8 cellular contexts compared by ENCODE assay signal in the genomic region with DNA sequence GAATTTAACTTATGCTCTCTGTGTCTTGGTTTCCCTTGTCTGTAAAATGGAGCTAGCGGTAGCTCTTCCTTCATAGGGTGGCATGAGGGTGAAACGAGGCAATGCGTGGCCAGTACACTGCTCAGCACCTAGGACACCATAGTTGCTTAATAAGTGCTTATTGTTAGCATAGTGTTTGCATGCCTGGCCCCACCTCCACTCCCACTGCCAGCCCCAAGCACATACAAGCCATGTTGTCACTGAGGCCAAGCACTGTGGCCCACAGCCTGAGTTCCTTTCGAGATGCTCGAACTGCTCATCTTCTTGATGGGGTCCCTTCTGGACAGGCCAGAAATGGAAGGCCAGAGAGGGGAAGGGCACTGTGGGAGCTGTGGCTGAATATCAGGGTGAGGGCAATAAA. TPM values are rescaled to one million over a fixed set of nuclear protein-coding genes. Genes with fewer than 3 reads are reported as not detected.
DNase-seq lines count a peak whose midpoint lies in the region; ATAC-seq, FAIRE-seq and TF ChIP-seq lines count a peak whose summit lies in the region.

No MANE protein-coding gene starts in this region.

- H3K4me3 ChIP-seq in keratinocyte (ENCODE audit: control insufficient read depth in 2 of 3, extremely low read depth in 1 of 3, insufficient read depth in 2 of 3, low read depth in 1 of 3, low read length in 3 of 3) (peak overlapping the region; percentile 83 to 86 (median 84)), thymus (ENCODE audit: low read length) (peak overlapping the region; percentile 62)

- peaks cover 39% of the 10 kb centered on the region for H3K4me1 Mint-ChIP-seq in activated T-cell treated with anti-CD3 and anti-CD28 coated beads, Interleukin-2, amount 50 U/mL, for 72 hours (ENCODE audit: low read depth)
- H3K4me1 Mint-ChIP-seq in activated CD4-positive, alpha-beta memory T cell treated with anti-CD3 and anti-CD28 coated beads, Interleukin-2, amount 10 ng/mL, durations not matched to agents 7 days and 5 days = peaks cover 39% of the 10 kb centered on the region

- no peaks in the 10 kb centered on the region for H4K20me1 ChIP-seq in keratinocyte (ENCODE audit: control insufficient read depth, extremely low read depth, insufficient read depth, low read length)

- no peaks in the 10 kb centered on the region for H3K27me3 Mint-ChIP-seq in activated T-cell treated with anti-CD3 and anti-CD28 coated beads, Interleukin-2, amount 50 U/mL, for 72 hours (ENCODE audit: low read depth)
- H3K27me3 Mint-ChIP-seq in activated CD4-positive, alpha-beta memory T cell treated with anti-CD3 and anti-CD28 coated beads, Interleukin-2, amount 10 ng/mL, durations not matched to agents 7 days and 5 days = no peaks in the 10 kb centered on the region

- H3K9me1 ChIP-seq in keratinocyte (ENCODE audit: control insufficient read depth, extremely low read depth, insufficient read depth, low read length) = peaks cover 2% of the 10 kb centered on the region

- H3K27me3 ChIP-seq in keratinocyte (ENCODE audit: control insufficient read depth, extremely low read depth, insufficient read depth, low read length) (no peaks in the 10 kb centered on the region), thymus (ENCODE audit: control insufficient read depth, insufficient read depth) (no peaks in the 10 kb centered on the region)

- WGBS in thymus = 81% methylated on average over 5 of the region's 5 CpGs

- H3K4me2 ChIP-seq in keratinocyte (ENCODE audit: control insufficient read depth, extremely low read depth, insufficient read depth, low read depth, low read length) = peak overlapping the region; percentile 91

- H3K9me3 Mint-ChIP-seq in activated T-cell treated with anti-CD3 and anti-CD28 coated beads, Interleukin-2, amount 50 U/mL, for 72 hours = no peaks in the 10 kb centered on the region
- no peaks in the 10 kb centered on the region for H3K9me3 Mint-ChIP-seq in activated CD4-positive, alpha-beta memory T cell treated with anti-CD3 and anti-CD28 coated beads, Interleukin-2, amount 10 ng/mL, durations not matched to agents 7 days and 5 days

- peaks cover 10 to 11% of the 10 kb centered on the region in 2 experiments for H3K36me3 ChIP-seq in keratinocyte (ENCODE audit: control insufficient read depth in 2 of 2, extremely low read depth in 1 of 2, insufficient read depth in 2 of 2, low read length in 2 of 2)
- H3K36me3 ChIP-seq in thymus (ENCODE audit: control insufficient read depth, insufficient read depth) = peaks cover 36% of the 10 kb centered on the region

- H3K27ac ChIP-seq in keratinocyte (ENCODE audit: control insufficient read depth, insufficient read depth, low read length) (peak overlapping the region; percentile 78), thymus (ENCODE audit: low read depth) (no peak overlapping the region)

- dilution Hi-C loops in keratinocyte (cut with MboI; ENCODE audit: extremely low pct_ligation_motif_present, low sequenced_read_pairs) = no loop called here

- H3K9me3 ChIP-seq in keratinocyte (ENCODE audit: control insufficient read depth, low read depth, low read length) = no peaks in the 10 kb centered on the region
- H3K9me3 ChIP-seq in thymus (ENCODE audit: control insufficient read depth) = no peaks in the 10 kb centered on the region

- H3K79me2 ChIP-seq in keratinocyte (ENCODE audit: control insufficient read depth, insufficient read depth, low read length) = peaks cover 2% of the 10 kb centered on the region

- H3K36me3 Mint-ChIP-seq in activated T-cell treated with anti-CD3 and anti-CD28 coated beads, Interleukin-2, amount 50 U/mL, for 72 hours (ENCODE audit: insufficient read depth in 2 of 2) = peaks cover 6 to 7% of the 10 kb centered on the region in 2 donors
- H3K36me3 Mint-ChIP-seq in activated CD4-positive, alpha-beta memory T cell treated with anti-CD3 and anti-CD28 coated beads, Interleukin-2, amount 10 ng/mL, durations not matched to agents 7 days and 5 days (ENCODE audit: low read depth) = peaks cover 34% of the 10 kb centered on the region

- no peak for ATAC-seq in activated T-cell treated with anti-CD3 and anti-CD28 coated beads, Interleukin-2, amount 50 U/mL, for 72 hours (replicated peaks in 1 of 2)

- H2AFZ ChIP-seq in keratinocyte (ENCODE audit: control insufficient read depth, low read length) = no peak overlapping the region

- TF ChIP-seq CTCF in keratinocyte (optimal IDR thresholded peaks at IDR 0.05 in 1 of 3, IDR thresholded peaks at IDR 0.05 in 1 of 3, conservative IDR thresholded peaks at IDR 0.05 in 1 of 3; ENCODE audit: extremely low read depth in 1 of 3, insufficient read depth in 2 of 3, low read length in 3 of 3) = no peak

- no peak for DNase-seq in activated T-cell treated with anti-CD3 and anti-CD28 coated beads, Interleukin-2, amount 50 U/mL, for 72 hours
- DNase-seq in activated T-cell treated with anti-CD3 and anti-CD28 coated beads for 4 hours (no peak), keratinocyte (ENCODE audit: low read depth, low spot score) (no peak), NCI-H2171 treated with DMSO at 0.1 percent for 48 hours (lab: John Stamatoyannopoulos, UW) (no peak), NCI-H345 (lab: John Stamatoyannopoulos, UW) (no peak)
- DNase-seq in activated CD4-positive, alpha-beta memory T cell treated with anti-CD3 and anti-CD28 coated beads, Interleukin-2, amount 10 ng/mL, durations not matched to agents 7 days and 5 days = no peak
- DNase-seq in stimulated activated CD4-positive, alpha-beta T cell treated with anti-CD3 and anti-CD28 coated beads, Interleukin-12 subunit alpha, Interleukin-12 subunit beta, amount 100 ng/mL, for 4 hours = no peak

- H3K4me3 Mint-ChIP-seq in activated T-cell treated with anti-CD3 and anti-CD28 coated beads, Interleukin-2, amount 50 U/mL, for 72 hours = peak overlapping the region; percentile 77 to 92
- peak overlapping the region; percentile 84 for H3K4me3 Mint-ChIP-seq in activated CD4-positive, alpha-beta memory T cell treated with anti-CD3 and anti-CD28 coated beads, Interleukin-2, amount 10 ng/mL, durations not matched to agents 7 days and 5 days

- H3K27ac Mint-ChIP-seq in activated T-cell treated with anti-CD3 and anti-CD28 coated beads, Interleukin-2, amount 50 U/mL, for 72 hours = peak overlapping the region; percentile 87
- peak overlapping the region; percentile 72 for H3K27ac Mint-ChIP-seq in activated CD4-positive, alpha-beta memory T cell treated with anti-CD3 and anti-CD28 coated beads, Interleukin-2, amount 10 ng/mL, durations not matched to agents 7 days and 5 days

- CTCF ChIA-PET in activated CD4-positive, alpha-beta memory T cell treated with anti-CD3 and anti-CD28 coated beads, Interleukin-2, amount 10 ng/mL, durations not matched to agents 7 days and 5 days (lab: Charles Lee) = no interaction called here

- POLR2A ChIA-PET in activated CD4-positive, alpha-beta memory T cell treated with anti-CD3 and anti-CD28 coated beads, Interleukin-2, amount 10 ng/mL, durations not matched to agents 7 days and 5 days (lab: Charles Lee) = interaction anchor here (1.1 to 2.0 kb wide), 4 partner anchors 33 to 118 kb away, joined by 3 to 7 read pairs (median 4); partner anchors contain the start of genes ISCU, SART3 and SELPLG

- H3K9ac ChIP-seq in keratinocyte (ENCODE audit: control insufficient read depth, extremely low read depth, insufficient read depth, low read length) = peak overlapping the region; percentile 89

- FAIRE-seq in keratinocyte (lab: Jason Lieb, UNC) = no peak

- H3K4me1 ChIP-seq in keratinocyte (ENCODE audit: control insufficient read depth, extremely low read depth, insufficient read depth, low read length) (peaks cover 7% of the 10 kb centered on the region), thymus (ENCODE audit: control insufficient read depth, insufficient read depth, low read length) (peaks cover 5% of the 10 kb centered on the region)

RNA-seq across cellular contexts. Expression of gene FICD, which starts 0.8 kb away (rescaled TPM):
- total RNA-seq in activated T-cell treated with anti-CD3 and anti-CD28 coated beads, Interleukin-2, amount 50 U/mL, for 72 hours = 1 to 10 TPM; 4.0 to 7.7 TPM
- total RNA-seq in activated CD4-positive, alpha-beta memory T cell treated with anti-CD3 and anti-CD28 coated beads, Interleukin-2, amount 10 ng/mL, durations not matched to agents 7 days and 5 days = 1 to 10 TPM; 6.3 to 7.1 TPM
- 0.31 to 0.70 TPM (median 0.47 TPM) in 3 replicates for polyA plus RNA-seq in keratinocyte
- polyA plus RNA-seq in keratinocyte (2011; ENCODE audit: low read depth) = 1.5 TPM
- 0.32 and 0.34 TPM in 2 replicates for polyA plus RNA-seq in keratinocyte (2011; cell fraction: cytosol; rRNA removed)
- polyA plus RNA-seq in keratinocyte (2011; cell fraction: nucleus; rRNA removed) = 1.4 and 1.5 TPM in 2 replicates
- 0.74 and 4.5 TPM in 2 replicates for polyA plus RNA-seq in keratinocyte (2012; ENCODE audit: low replicate concordance)
- 0.67 to 1.7 TPM (median 1.2 TPM) in 3 replicates for polyA minus RNA-seq in keratinocyte
- 0.96 TPM for polyA minus RNA-seq in keratinocyte (2011; cell fraction: cytosol; rRNA and poly(A)+ RNA removed)
- polyA minus RNA-seq in keratinocyte (2011; cell fraction: nucleus; rRNA and poly(A)+ RNA removed) = 1.3 and 1.7 TPM in 2 replicates
- 2.1 TPM for polyA plus RNA-seq in thymus

RNA-seq across cellular contexts. Expression of gene SART3, which starts 45.1 kb away (rescaled TPM):
- total RNA-seq in activated T-cell treated with anti-CD3 and anti-CD28 coated beads, Interleukin-2, amount 50 U/mL, for 72 hours = 10 to 100 TPM; 75.7 to 78.8 TPM
- 10 to 100 TPM; 68.9 to 70.3 TPM for total RNA-seq in activated CD4-positive, alpha-beta memory T cell treated with anti-CD3 and anti-CD28 coated beads, Interleukin-2, amount 10 ng/mL, durations not matched to agents 7 days and 5 days
- 14.1 to 19.0 TPM (median 18.4 TPM) in 3 replicates for polyA plus RNA-seq in keratinocyte
- polyA plus RNA-seq in keratinocyte (2011; ENCODE audit: low read depth) = 48.8 TPM
- 10.1 and 12.8 TPM in 2 replicates for polyA plus RNA-seq in keratinocyte (2011; cell fraction: cytosol; rRNA removed)
- polyA plus RNA-seq in keratinocyte (2011; cell fraction: nucleus; rRNA removed) = 35.3 and 43.8 TPM in 2 replicates
- polyA plus RNA-seq in keratinocyte (2012; ENCODE audit: low replicate concordance) = 24.8 and 34.1 TPM in 2 replicates
- 14.2 to 45.4 TPM (median 21.3 TPM) in 3 replicates for polyA minus RNA-seq in keratinocyte
- polyA minus RNA-seq in keratinocyte (2011; cell fraction: cytosol; rRNA and poly(A)+ RNA removed) = 6.3 TPM
- polyA minus RNA-seq in keratinocyte (2011; cell fraction: nucleus; rRNA and poly(A)+ RNA removed) = 37.2 and 42.9 TPM in 2 replicates
- 21.0 TPM for polyA plus RNA-seq in thymus

RNA-seq across cellular contexts. Expression of gene ISCU, which starts 46.5 kb away (rescaled TPM):
- 100 to 1,000 TPM; 115 to 139 TPM for total RNA-seq in activated T-cell treated with anti-CD3 and anti-CD28 coated beads, Interleukin-2, amount 50 U/mL, for 72 hours
- 10 to 100 TPM; 69.9 to 74.1 TPM for total RNA-seq in activated CD4-positive, alpha-beta memory T cell treated with anti-CD3 and anti-CD28 coated beads, Interleukin-2, amount 10 ng/mL, durations not matched to agents 7 days and 5 days
- polyA plus RNA-seq in keratinocyte (70.1 to 106 TPM (median 82.4 TPM) in 3 replicates), thymus (248 TPM)
- 89.9 TPM for polyA plus RNA-seq in keratinocyte (2011; ENCODE audit: low read depth)
- polyA plus RNA-seq in keratinocyte (2011; cell fraction: cytosol; rRNA removed) = 86.4 and 129 TPM in 2 replicates
- 85.0 and 98.5 TPM in 2 replicates for polyA plus RNA-seq in keratinocyte (2011; cell fraction: nucleus; rRNA removed)
- polyA plus RNA-seq in keratinocyte (2012; ENCODE audit: low replicate concordance) = 69.9 and 117 TPM in 2 replicates
- 20.2 to 53.9 TPM (median 50.3 TPM) in 3 replicates for polyA minus RNA-seq in keratinocyte
- 38.6 TPM for polyA minus RNA-seq in keratinocyte (2011; cell fraction: cytosol; rRNA and poly(A)+ RNA removed)
- 10.3 and 14.5 TPM in 2 replicates for polyA minus RNA-seq in keratinocyte (2011; cell fraction: nucleus; rRNA and poly(A)+ RNA removed)
